In the genomic region with DNA sequence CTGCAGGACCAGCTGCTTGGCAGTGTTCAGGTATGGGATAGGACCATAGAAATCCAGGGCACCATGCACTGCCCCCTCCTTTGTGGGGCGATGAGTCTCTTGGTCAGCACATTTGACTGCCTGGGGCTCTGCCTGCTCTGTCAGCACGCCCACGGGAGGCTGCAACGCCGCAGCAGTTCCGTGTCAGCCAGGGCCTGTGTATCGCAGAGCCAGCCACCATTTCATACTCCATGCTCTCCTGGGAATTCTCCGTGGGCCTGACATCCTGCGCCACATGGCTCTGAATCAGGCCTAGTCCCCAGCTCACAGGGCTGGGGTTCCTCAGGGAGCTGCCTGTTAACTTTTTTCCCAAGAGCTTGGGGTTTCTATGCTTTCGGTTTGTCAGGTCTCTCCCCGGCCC, we compare ENCODE assay signal across 19 cellular contexts. TPM values are rescaled to one million over a fixed set of nuclear protein-coding genes. Genes with fewer than 3 reads are reported as not detected.
DNase-seq lines count a peak whose midpoint lies in the region; ATAC-seq, FAIRE-seq and TF ChIP-seq lines count a peak whose summit lies in the region.
"Had no signal": no experiment of that assay in that cellular context is flagged by ENCODE, and none has a peak within 500 bp of the region (broad histone marks: within the 10 kb centered on the region; RNA-seq: fewer than 3 reads in every experiment).

No MANE protein-coding gene starts in this region.

- POLR2A ChIA-PET in HEK293 (lab: Yijun Ruan, JAX), result no interaction called here

- no peak for TF ChIP-seq POLR2A in suprapubic skin (IDR thresholded peaks at IDR 0.05)

- no peak for TF ChIP-seq CTCF in HEK293 (tag by site-specific recombination; IDR thresholded peaks at IDR 0.05)
- TF ChIP-seq CTCF in kidney (IDR thresholded peaks at IDR 0.05; ENCODE audit: borderline replicate concordance, extremely low read depth, insufficient read depth), result no peak
- no peak for TF ChIP-seq CTCF in suprapubic skin (IDR thresholded peaks at IDR 0.05)

- no peak overlapping the region for H3K4me3 ChIP-seq in HEK293 (ENCODE audit: low read depth, low read length)
- no peak overlapping the region for H3K4me3 ChIP-seq in kidney (ENCODE audit: low read length in 2 of 2)
- H3K4me3 ChIP-seq in suprapubic skin, result no peak overlapping the region
- H3K4me3 ChIP-seq: adrenal gland, ovary had no signal

- FAIRE-seq in kidney (lab: Jason Lieb, UNC), result no peak

- no peaks in the 10 kb centered on the region for H3K27me3 ChIP-seq in suprapubic skin
- H3K27me3 ChIP-seq: adrenal gland, ovary had no signal

- peak in 6 of 61 donors; percentile 23 to 46 (median 39) for DNase-seq in caudate nucleus (lab: John Stamatoyannopoulos, UW)
- DNase-seq in kidney, result peak; percentile 87
- no peak for DNase-seq in suprapubic skin (ENCODE audit: low spot score in 2 of 2)
- DNase-seq in effector CD8-positive, alpha-beta T cell (lab: John Stamatoyannopoulos, UW), result no peak
- no peak for DNase-seq in G401 (ENCODE audit: low spot score)
- no peak for DNase-seq in NCI-H345 (lab: John Stamatoyannopoulos, UW)
- DNase-seq: CD4-positive, CD25-positive, alpha-beta regulatory T cell; HCEC 1CT; islet precursor cell; NCI-H187 treated with DMSO at 0.1 percent for 48 hours; NCI-H524; ovary; stimulated activated CD4-positive, alpha-beta T cell treated with anti-CD3 and anti-CD28 coated beads, Interleukin-2, amount 100 ng/mL, for 24 hours; stimulated activated CD8-positive, alpha-beta memory T cell treated with anti-CD3 and anti-CD28 coated beads, Interleukin-4, amount 100 ng/mL, for 48 hours; T-helper 1 cell had no signal

- in situ Hi-C loops in G401 (cut with HindIII; ENCODE audit: low sequenced_read_pairs), result no loop called here

- TF ChIP-seq EP300 in suprapubic skin (IDR thresholded peaks at IDR 0.05), result no peak

- H3K27ac ChIP-seq in HEK293 (ENCODE audit: extremely low read depth, low read depth, low read length) (no peak overlapping the region), caudate nucleus (ENCODE audit: low read depth, low read length) (peak overlapping the region; percentile 21), kidney (ENCODE audit: low read depth in 2 of 2, low read length in 2 of 2) (peak overlapping the region; percentile 43 to 51), suprapubic skin (peak overlapping the region; percentile 24)
- H3K27ac ChIP-seq: ovary had no signal

- ATAC-seq in HG03196 (IDR thresholded peaks at IDR 0.05; ENCODE audit: unreplicated experiment), result no peak
- ATAC-seq: activated CD4-positive, CD25-positive, alpha-beta regulatory T cell treated with anti-CD3 and anti-CD28 coated beads, Interleukin-2, amount 50 U/mL, for 24 hours had no signal

- no peak overlapping the region for H3K9ac ChIP-seq in kidney (ENCODE audit: low read length in 2 of 2)

- CTCF ChIA-PET in HEK293 (lab: Yijun Ruan, JAX), result interaction anchor here (0.5 to 3.1 kb wide), 6 partner anchors 8 to 570 kb away, joined by 3 to 37 read pairs (median 5); no protein-coding TSS in a partner anchor

- H3K36me3 ChIP-seq in HEK293 (ENCODE audit: control insufficient read depth in 2 of 2, insufficient read depth in 1 of 2, low read length in 2 of 2), result peaks cover 0 to 45% of the 10 kb centered on the region in 2 experiments; a peak in 1 of 3 replicates
- H3K36me3 ChIP-seq in kidney (ENCODE audit: control insufficient read depth in 1 of 2, insufficient read depth in 2 of 2, low read length in 2 of 2), result peaks cover 39 to 75% of the 10 kb centered on the region in 2 donors
- peaks cover 50% of the 10 kb centered on the region for H3K36me3 ChIP-seq in suprapubic skin
- H3K36me3 ChIP-seq: ovary had no signal

- H3K9me3 ChIP-seq in HEK293 (ENCODE audit: control insufficient read depth, insufficient read depth, low read depth, low read length) (no peaks in the 10 kb centered on the region), kidney (ENCODE audit: control insufficient read depth in 1 of 2, low read length in 2 of 2) (no peaks in the 10 kb centered on the region), suprapubic skin (no peaks in the 10 kb centered on the region)
- H3K9me3 ChIP-seq: adrenal gland, ovary had no signal

- H3K4me1 ChIP-seq in HEK293 (ENCODE audit: control insufficient read depth, insufficient read depth, low read length) (no peaks in the 10 kb centered on the region), kidney (ENCODE audit: control insufficient read depth in 1 of 2, insufficient read depth in 1 of 2, low read depth in 1 of 2, low read length in 2 of 2) (no peaks in the 10 kb centered on the region), suprapubic skin (no peaks in the 10 kb centered on the region)
- H3K4me1 ChIP-seq: adrenal gland had no signal

- intact Hi-C loops in kidney (cut with DNase I), result no loop called here

- 92% methylated on average over 10 of the region's 11 CpGs for WGBS in suprapubic skin

TF ChIP-seq in HEK293, 187 proteins besides CTCF, POLR2A, EP300 and RAD21:
- peak; percentile 27; the same call in 1 of the 2 replicates for TF ChIP-seq ZFHX2 (tag by site-specific recombination; conservative IDR thresholded peaks at IDR 0.05)
- TF ChIP-seq, protein P1, sequence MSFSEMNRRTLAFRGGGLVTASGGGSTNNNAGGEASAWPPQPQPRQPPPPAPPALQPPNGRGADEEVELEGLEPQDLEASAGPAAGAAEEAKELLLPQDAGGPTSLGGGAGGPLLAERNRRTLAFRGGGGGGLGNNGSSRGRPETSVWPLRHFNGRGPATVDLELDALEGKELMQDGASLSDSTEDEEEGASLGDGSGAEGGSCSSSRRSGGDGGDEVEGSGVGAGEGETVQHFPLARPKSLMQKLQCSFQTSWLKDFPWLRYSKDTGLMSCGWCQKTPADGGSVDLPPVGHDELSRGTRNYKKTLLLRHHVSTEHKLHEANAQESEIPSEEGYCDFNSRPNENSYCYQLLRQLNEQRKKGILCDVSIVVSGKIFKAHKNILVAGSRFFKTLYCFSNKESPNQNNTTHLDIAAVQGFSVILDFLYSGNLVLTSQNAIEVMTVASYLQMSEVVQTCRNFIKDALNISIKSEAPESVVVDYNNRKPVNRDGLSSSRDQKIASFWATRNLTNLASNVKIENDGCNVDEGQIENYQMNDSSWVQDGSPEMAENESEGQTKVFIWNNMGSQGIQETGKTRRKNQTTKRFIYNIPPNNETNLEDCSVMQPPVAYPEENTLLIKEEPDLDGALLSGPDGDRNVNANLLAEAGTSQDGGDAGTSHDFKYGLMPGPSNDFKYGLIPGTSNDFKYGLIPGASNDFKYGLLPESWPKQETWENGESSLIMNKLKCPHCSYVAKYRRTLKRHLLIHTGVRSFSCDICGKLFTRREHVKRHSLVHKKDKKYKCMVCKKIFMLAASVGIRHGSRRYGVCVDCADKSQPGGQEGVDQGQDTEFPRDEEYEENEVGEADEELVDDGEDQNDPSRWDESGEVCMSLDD (tag by site-specific recombination; IDR thresholded peaks at IDR 0.05), result no peak

RNA-seq across cellular contexts. Expression of a gene that starts 16.9 kb away (rescaled TPM):
- total RNA-seq in kidney (8.7 TPM), suprapubic skin (10 to 100 TPM in 1 of 4 donors, 1 to 10 TPM in 3; 1.9 to 11.2 (median 4.2) TPM)
- 1.0 TPM for polyA plus RNA-seq in kidney (ENCODE audit: insufficient read depth, low read depth, low replicate concordance)
- total RNA-seq in G401 (2014; rRNA removed; shearing (Covaris generic)), result 6.2 and 6.7 TPM in 2 replicates

RNA-seq across cellular contexts. Expression of a gene that starts 51.3 kb away (rescaled TPM):
- 68.2 TPM for total RNA-seq in kidney
- 36.6 TPM for polyA plus RNA-seq in kidney (ENCODE audit: insufficient read depth, low read depth, low replicate concordance)
- 10 to 100 TPM in 2 of 4 donors, 1 to 10 TPM in 2; 8.3 to 25.0 (median 9.7) TPM for total RNA-seq in suprapubic skin
- 19.9 and 31.0 TPM in 2 replicates for total RNA-seq in G401 (2014; rRNA removed; shearing (Covaris generic))
- polyA plus RNA-seq: CD4-positive, CD25-positive, alpha-beta regulatory T cell had no signal
